Comparison of ENCODE assay signal across 8 cellular contexts in genomic region chr9:137156567-137157375, GRCh38. TPM values are rescaled to one million over a fixed set of nuclear protein-coding genes. Genes with fewer than 3 reads are reported as not detected.
DNase-seq lines count a peak whose midpoint lies in the region; ATAC-seq, FAIRE-seq and TF ChIP-seq lines count a peak whose summit lies in the region.

No MANE protein-coding gene starts in this region.

- H4K20me1 ChIP-seq in K562 (replicated peaks; ENCODE audit: control insufficient read depth, insufficient read depth, low read length): 0 out of 2 replicates have a peak, but pooled peaks cover 8% of the 10 kb centered on the region

- H2AK5ac ChIP-seq in mesenchymal stem cell (ENCODE audit: low read length, severe bottlenecking): no peak overlapping the region

- H2BK15ac ChIP-seq in mesenchymal stem cell (ENCODE audit: low read depth, poor library complexity, severe bottlenecking): no peak overlapping the region

- H3K4me2 ChIP-seq in K562 (ENCODE audit: insufficient read depth, low read length) (peak overlapping the region; percentile 79), mesenchymal stem cell (ENCODE audit: low read length, poor library complexity, severe bottlenecking) (peak overlapping the region; percentile 50)

- no TSS peak for BruUV-seq in K562 (replicated peaks; lab: Mats Ljungman, UMichigan)

- H3K79me1 ChIP-seq in mesenchymal stem cell (replicated peaks; ENCODE audit: low read length, poor library complexity, severe bottlenecking): no peaks in the 10 kb centered on the region

- H3K27me3 ChIP-seq in K562 (ENCODE audit: control insufficient read depth in 2 of 2, insufficient read depth in 2 of 2, low read length in 2 of 2) (no peaks in the 10 kb centered on the region; a peak in 1 of 5 replicates), mesenchymal stem cell (ENCODE audit: control insufficient read depth in 1 of 2, insufficient read depth in 1 of 2, low read length in 2 of 2) (peaks cover 61 to 66% of the 10 kb centered on the region in 2 experiments), suprapubic skin (peaks cover 64% of the 10 kb centered on the region)

- H2BK120ac ChIP-seq in mesenchymal stem cell (ENCODE audit: low read depth, low read length): no peak overlapping the region

- peak; percentile 66 for FAIRE-seq in K562 (lab: Jason Lieb, UNC)

- H2BK12ac ChIP-seq in mesenchymal stem cell (ENCODE audit: low read length in 2 of 2): no peak overlapping the region

- H3K79me2 ChIP-seq in K562 (ENCODE audit: control insufficient read depth, insufficient read depth, low read length): no peaks in the 10 kb centered on the region

- CTCF ChIA-PET in K562 (lab: Yijun Ruan, JAX; ENCODE audit: low intra/inter-chr PET ratio): no interaction called here

- H3K9me1 ChIP-seq in K562 (ENCODE audit: control insufficient read depth, insufficient read depth, low read length): no peaks in the 10 kb centered on the region

- no peak for TF ChIP-seq POLR2A in K562 (conservative IDR thresholded peaks at IDR 0.05)
- TF ChIP-seq POLR2A in suprapubic skin (IDR thresholded peaks at IDR 0.05): no peak

- 4% methylated on average over 32 of the region's 65 CpGs for WGBS in K562 (ENCODE audit: insufficient coverage, low coverage, missing lambda C conversion rate)
- WGBS in mesenchymal stem cell: 12% methylated on average over 61 of the region's 65 CpGs
- WGBS in suprapubic skin: 0% methylated on average over 2 of the region's 65 CpGs

- H4K91ac ChIP-seq in mesenchymal stem cell (ENCODE audit: low read length): no peak overlapping the region

- no peak overlapping the region for H3K18ac ChIP-seq in mesenchymal stem cell (ENCODE audit: low read depth in 1 of 2, low read length in 2 of 2)

- H3K27ac ChIP-seq in K562 (ENCODE audit: extremely low read depth, low read depth, low read length): no peak overlapping the region
- no peak overlapping the region for H3K27ac ChIP-seq in mesenchymal stem cell (ENCODE audit: low read length, poor library complexity, severe bottlenecking)
- no peak overlapping the region for H3K27ac ChIP-seq in suprapubic skin

- intact Hi-C loops in K562 (cut with micrococcal nuclease): no loop called here

- H2BK5ac ChIP-seq in mesenchymal stem cell (ENCODE audit: low read depth, low read length, poor library complexity, severe bottlenecking): no peak overlapping the region

- H3K4me3 ChIP-seq in GM12875 (ENCODE audit: low read depth, low read length) (peak overlapping the region; percentile 11), K562 (0 out of 2 replicates have a peak overlapping the region, but pooled peaks have one; percentile 2), mesenchymal stem cell (ENCODE audit: insufficient read depth in 1 of 2, low read depth in 1 of 2, low read length in 2 of 2) (peak overlapping the region in 1 of 2 experiments; percentile 68), suprapubic skin (peak overlapping the region; percentile 15)

- peak overlapping the region in 1 of 2 experiments; percentile 74; a peak in 2 of 4 replicates for H3K9ac ChIP-seq in K562 (ENCODE audit: insufficient read depth in 1 of 2, low read depth in 2 of 2, low read length in 2 of 2)
- peak overlapping the region; percentile 15 for H3K9ac ChIP-seq in mesenchymal stem cell (ENCODE audit: low read length)

- POLR2A ChIA-PET in K562 (lab: Yijun Ruan, JAX): interaction anchor here (0.7 to 1.4 kb wide), 5 partner anchors 14 to 84 kb away, joined by 3 to 5 read pairs (median 3); partner anchors contain the start of gene TUBB4B

- H3K23ac ChIP-seq in mesenchymal stem cell (ENCODE audit: low read length in 2 of 2): no peak overlapping the region

- peak in 4 of 5 donors; percentile 42 to 51 (median 48) for DNase-seq in T-helper 1 cell
- peak; percentile 86 to 95 (median 92) for DNase-seq in K562 (ENCODE audit: extremely low read depth in 1 of 4, low spot score in 3 of 4)
- DNase-seq in mesenchymal stem cell: peak; percentile 33
- no peak for DNase-seq in suprapubic skin (ENCODE audit: low spot score in 2 of 2)
- DNase-seq in HCEC 1CT: no peak

- no peak overlapping the region for H4K8ac ChIP-seq in mesenchymal stem cell (ENCODE audit: low read length)

- ATAC-seq in K562: peak; percentile 94
- no peak for ATAC-seq in GM18498 (IDR thresholded peaks at IDR 0.05; ENCODE audit: unreplicated experiment)
- ATAC-seq in GM19023 (IDR thresholded peaks at IDR 0.05; ENCODE audit: unreplicated experiment): no peak

- H2AFZ ChIP-seq in K562 (ENCODE audit: low read depth, low read length) (peak overlapping the region; percentile 78), mesenchymal stem cell (ENCODE audit: low read depth, low read length) (no peak overlapping the region)

- in situ Hi-C loops in K562 (cut with MboI): no loop called here

- H3K14ac ChIP-seq in mesenchymal stem cell (ENCODE audit: low read length in 2 of 2): no peak overlapping the region

- TF ChIP-seq RAD21 in K562 (CRISPR knock-in tag; conservative IDR thresholded peaks at IDR 0.05 in 1 of 2, IDR thresholded peaks at IDR 0.05 in 1 of 2): no peak

- H3K36me3 ChIP-seq in K562 (ENCODE audit: control insufficient read depth, insufficient read depth, low read length) (no peaks in the 10 kb centered on the region), mesenchymal stem cell (ENCODE audit: control insufficient read depth in 1 of 2, insufficient read depth in 2 of 2, low read depth in 1 of 2, low read length in 2 of 2) (peaks cover 0 to 4% of the 10 kb centered on the region in 2 experiments), suprapubic skin (no peaks in the 10 kb centered on the region)

- TF ChIP-seq EP300 in K562 (IDR thresholded peaks at IDR 0.05; ENCODE audit: low read length) (no peak), suprapubic skin (IDR thresholded peaks at IDR 0.05) (no peak)

- H3K4ac ChIP-seq in mesenchymal stem cell (ENCODE audit: low read depth in 1 of 2, low read length in 2 of 2): no peak overlapping the region

- peaks cover 18 to 60% of the 10 kb centered on the region in 2 experiments; a peak in 4 of 5 replicates for H3K4me1 ChIP-seq in K562 (replicated peaks in 1 of 2; ENCODE audit: control insufficient read depth in 2 of 2, insufficient read depth in 2 of 2, low read length in 2 of 2)
- H3K4me1 ChIP-seq in mesenchymal stem cell (ENCODE audit: control insufficient read depth, insufficient read depth, low read depth, low read length): peaks cover 10% of the 10 kb centered on the region
- peaks cover 22% of the 10 kb centered on the region for H3K4me1 ChIP-seq in suprapubic skin

- H3K9me3 ChIP-seq in K562 (replicated peaks; ENCODE audit: control insufficient read depth, insufficient read depth, low read depth, low read length): no peaks in the 10 kb centered on the region; the same call in 1 of the 2 replicates
- H3K9me3 ChIP-seq in mesenchymal stem cell (ENCODE audit: control insufficient read depth, low read length): no peaks in the 10 kb centered on the region
- H3K9me3 ChIP-seq in suprapubic skin: no peaks in the 10 kb centered on the region

- TF ChIP-seq CTCF in GM12875 (IDR thresholded peaks at IDR 0.05; ENCODE audit: borderline replicate concordance, insufficient read depth, low read depth, low read length) (no peak), K562 (IDR thresholded peaks at IDR 0.05 in 2 of 3, conservative IDR thresholded peaks at IDR 0.05 in 1 of 3; ENCODE audit: insufficient read depth in 2 of 3, low read depth in 1 of 3, low read length in 3 of 3) (no peak), suprapubic skin (IDR thresholded peaks at IDR 0.05) (no peak)

RNA-seq across cellular contexts. Expression of gene LRRC26, which starts 13.1 kb away (rescaled TPM):
- total RNA-seq in K562 (2011; cell fraction: chromatin; rRNA removed; ENCODE audit: low replicate concordance): not detected in 2 replicates
- total RNA-seq in K562 (2011; cell fraction: nucleolus; rRNA removed): not detected in 2 replicates
- not detected in 2 replicates for total RNA-seq in K562 (2011; cell fraction: nucleoplasm; rRNA removed)
- total RNA-seq in K562 (2014; rRNA removed) (not detected in 2 replicates), K562 (2014; rRNA removed; fragmentation: Illumina TruSeq; extraction: Trizol) (not detected in 2 replicates), K562 (2015; rRNA removed; fragmentation: Illumina TruSeq; extraction: Trizol) (not detected in 2 replicates), K562 (2021) (not detected in 2 replicates), suprapubic skin (10 to 100 TPM in 1 of 4 donors, 1 to 10 TPM in 3; 5.4 to 37.2 (median 7.9) TPM)
- polyA plus RNA-seq in K562 (2011; rRNA removed) (not detected in 2 replicates), K562 (2014; fragmentation: Illumina TruSeq; extraction: Trizol) (not detected in 2 replicates), K562 (2014; fragmentation: Nextera tagmentation; extraction: Ambion mirVana) (not detected), K562 (2014; rRNA removed) (not detected in 2 replicates)
- polyA plus RNA-seq in K562 (2011; cell fraction: cytosol; rRNA removed): 0.06 TPM in 1 of 2 replicates, not detected in the other
- not detected in 2 replicates for polyA plus RNA-seq in K562 (2011; cell fraction: nucleus; rRNA removed)
- not detected in 2 replicates for polyA plus RNA-seq in K562 (2012)
- not detected in 2 replicates for polyA minus RNA-seq in K562 (2011; rRNA and poly(A)+ RNA removed)
- polyA minus RNA-seq in K562 (2011; cell fraction: cytosol; rRNA and poly(A)+ RNA removed): not detected in 2 replicates
- polyA minus RNA-seq in K562 (2011; cell fraction: nucleus; rRNA and poly(A)+ RNA removed): not detected in 2 replicates
- polyA plus RNA-seq in mesenchymal stem cell (2013, experiment 1 of 2): not detected
- polyA plus RNA-seq in mesenchymal stem cell (2013, experiment 2 of 2): not detected

RNA-seq across cellular contexts. Expression of gene TMEM210, which starts 15.1 kb away (rescaled TPM):
- total RNA-seq in K562 (2011; cell fraction: chromatin; rRNA removed; ENCODE audit: low replicate concordance): not detected in 2 replicates
- not detected in 2 replicates for total RNA-seq in K562 (2011; cell fraction: nucleolus; rRNA removed)
- not detected in 2 replicates for total RNA-seq in K562 (2011; cell fraction: nucleoplasm; rRNA removed)
- total RNA-seq in K562 (2014; rRNA removed) (not detected in 2 replicates), K562 (2014; rRNA removed; fragmentation: Illumina TruSeq; extraction: Trizol) (not detected in 2 replicates), K562 (2015; rRNA removed; fragmentation: Illumina TruSeq; extraction: Trizol) (not detected in 2 replicates), K562 (2021) (not detected in 2 replicates), suprapubic skin (not detected)
- polyA plus RNA-seq in K562 (2011; rRNA removed) (not detected in 2 replicates), K562 (2014; fragmentation: Illumina TruSeq; extraction: Trizol) (not detected in 2 replicates), K562 (2014; fragmentation: Nextera tagmentation; extraction: Ambion mirVana) (not detected), K562 (2014; rRNA removed) (not detected in 2 replicates)
- not detected in 2 replicates for polyA plus RNA-seq in K562 (2011; cell fraction: cytosol; rRNA removed)
- not detected in 2 replicates for polyA plus RNA-seq in K562 (2011; cell fraction: nucleus; rRNA removed)
- polyA plus RNA-seq in K562 (2012): not detected in 2 replicates
- polyA minus RNA-seq in K562 (2011; rRNA and poly(A)+ RNA removed): not detected in 2 replicates
- not detected in 2 replicates for polyA minus RNA-seq in K562 (2011; cell fraction: cytosol; rRNA and poly(A)+ RNA removed)
- polyA minus RNA-seq in K562 (2011; cell fraction: nucleus; rRNA and poly(A)+ RNA removed): not detected in 2 replicates
- polyA plus RNA-seq in mesenchymal stem cell (2013, experiment 1 of 2): not detected
- polyA plus RNA-seq in mesenchymal stem cell (2013, experiment 2 of 2): not detected

RNA-seq across cellular contexts. Expression of gene GRIN1, which starts 17.8 kb away (rescaled TPM):
- 0.25 and 3.0 TPM in 2 replicates for total RNA-seq in K562 (2011; cell fraction: chromatin; rRNA removed; ENCODE audit: low replicate concordance)
- 0.67 and 3.3 TPM in 2 replicates for total RNA-seq in K562 (2011; cell fraction: nucleolus; rRNA removed)
- total RNA-seq in K562 (2011; cell fraction: nucleoplasm; rRNA removed): 0.53 and 1.2 TPM in 2 replicates
- total RNA-seq in K562 (2014; rRNA removed): not detected in 2 replicates
- total RNA-seq in K562 (2014; rRNA removed; fragmentation: Illumina TruSeq; extraction: Trizol): not detected in 2 replicates
- not detected in 2 replicates for total RNA-seq in K562 (2015; rRNA removed; fragmentation: Illumina TruSeq; extraction: Trizol)
- 0.35 and 0.36 TPM in 2 replicates for total RNA-seq in K562 (2021)
- 0.03 and 0.04 TPM in 2 replicates for polyA plus RNA-seq in K562 (2011; rRNA removed)
- polyA plus RNA-seq in K562 (2011; cell fraction: cytosol; rRNA removed): 0.04 and 0.07 TPM in 2 replicates
- 0.34 and 0.67 TPM in 2 replicates for polyA plus RNA-seq in K562 (2011; cell fraction: nucleus; rRNA removed)
- polyA plus RNA-seq in K562 (2012): 0.35 and 0.38 TPM in 2 replicates
- polyA plus RNA-seq in K562 (2014; fragmentation: Illumina TruSeq; extraction: Trizol): 0.08 TPM in 1 of 2 replicates, not detected in the other
- polyA plus RNA-seq in K562 (2014; fragmentation: Nextera tagmentation; extraction: Ambion mirVana): not detected
- polyA plus RNA-seq in K562 (2014; rRNA removed): 0.08 and 0.16 TPM in 2 replicates
- not detected in 2 replicates for polyA minus RNA-seq in K562 (2011; rRNA and poly(A)+ RNA removed)
- not detected in 2 replicates for polyA minus RNA-seq in K562 (2011; cell fraction: cytosol; rRNA and poly(A)+ RNA removed)
- polyA minus RNA-seq in K562 (2011; cell fraction: nucleus; rRNA and poly(A)+ RNA removed): 0.13 and 0.56 TPM in 2 replicates
- polyA plus RNA-seq in mesenchymal stem cell (2013, experiment 1 of 2): 0.07 TPM
- 0.01 TPM for polyA plus RNA-seq in mesenchymal stem cell (2013, experiment 2 of 2)
- total RNA-seq in suprapubic skin: under 1 TPM in 3 of 4 donors, not detected in 1; 0.16 to 0.25 (median 0.16) TPM

RNA-seq across cellular contexts. Expression of gene ANAPC2, which starts 31.6 kb away (rescaled TPM):
- 116 and 279 TPM in 2 replicates for total RNA-seq in K562 (2011; cell fraction: chromatin; rRNA removed; ENCODE audit: low replicate concordance)
- 160 and 161 TPM in 2 replicates for total RNA-seq in K562 (2011; cell fraction: nucleolus; rRNA removed)
- 110 and 125 TPM in 2 replicates for total RNA-seq in K562 (2011; cell fraction: nucleoplasm; rRNA removed)
- 19.8 and 23.4 TPM in 2 replicates for total RNA-seq in K562 (2014; rRNA removed)
- total RNA-seq in K562 (2014; rRNA removed; fragmentation: Illumina TruSeq; extraction: Trizol): 5.8 and 8.0 TPM in 2 replicates
- total RNA-seq in K562 (2015; rRNA removed; fragmentation: Illumina TruSeq; extraction: Trizol): 16.4 and 17.5 TPM in 2 replicates
- 50.7 and 56.5 TPM in 2 replicates for total RNA-seq in K562 (2021)
- polyA plus RNA-seq in K562 (2011; rRNA removed): 17.7 and 22.1 TPM in 2 replicates
- polyA plus RNA-seq in K562 (2011; cell fraction: cytosol; rRNA removed): 11.1 and 24.4 TPM in 2 replicates
- 195 and 268 TPM in 2 replicates for polyA plus RNA-seq in K562 (2011; cell fraction: nucleus; rRNA removed)
- polyA plus RNA-seq in K562 (2012): 30.8 and 42.2 TPM in 2 replicates
- polyA plus RNA-seq in K562 (2014; fragmentation: Illumina TruSeq; extraction: Trizol): 10.1 and 19.3 TPM in 2 replicates
- polyA plus RNA-seq in K562 (2014; fragmentation: Nextera tagmentation; extraction: Ambion mirVana): under 1 TPM in 1 of 2 experiments, not detected in 1; 0.11 TPM
- 41.6 and 46.1 TPM in 2 replicates for polyA plus RNA-seq in K562 (2014; rRNA removed)
- 10.4 and 13.3 TPM in 2 replicates for polyA minus RNA-seq in K562 (2011; rRNA and poly(A)+ RNA removed)
- polyA minus RNA-seq in K562 (2011; cell fraction: cytosol; rRNA and poly(A)+ RNA removed): 30.0 and 32.4 TPM in 2 replicates
- 61.7 and 67.4 TPM in 2 replicates for polyA minus RNA-seq in K562 (2011; cell fraction: nucleus; rRNA and poly(A)+ RNA removed)
- polyA plus RNA-seq in mesenchymal stem cell (2013, experiment 1 of 2): 17.0 TPM
- 16.5 TPM for polyA plus RNA-seq in mesenchymal stem cell (2013, experiment 2 of 2)
- total RNA-seq in suprapubic skin: 10 to 100 TPM; 24.8 to 99.8 (median 54.9) TPM

RNA-seq across cellular contexts. Expression of gene SSNA1, which starts 31.7 kb away (rescaled TPM):
- total RNA-seq in K562 (2011; cell fraction: chromatin; rRNA removed; ENCODE audit: low replicate concordance): 2.1 and 9.0 TPM in 2 replicates
- total RNA-seq in K562 (2011; cell fraction: nucleolus; rRNA removed): 24.7 and 27.9 TPM in 2 replicates
- total RNA-seq in K562 (2011; cell fraction: nucleoplasm; rRNA removed): 12.1 and 13.6 TPM in 2 replicates
- total RNA-seq in K562 (2014; rRNA removed) (130 and 153 TPM in 2 replicates), K562 (2014; rRNA removed; fragmentation: Illumina TruSeq; extraction: Trizol) (8.7 and 16.8 TPM in 2 replicates), K562 (2015; rRNA removed; fragmentation: Illumina TruSeq; extraction: Trizol) (74.7 and 76.7 TPM in 2 replicates), K562 (2021) (96.4 and 106 TPM in 2 replicates), suprapubic skin (10 to 100 TPM; 45.9 to 72.0 (median 71.1) TPM)
- polyA plus RNA-seq in K562 (2011; rRNA removed) (40.5 and 43.4 TPM in 2 replicates), K562 (2014; fragmentation: Illumina TruSeq; extraction: Trizol) (57.1 and 101 TPM in 2 replicates), K562 (2014; fragmentation: Nextera tagmentation; extraction: Ambion mirVana) (10 to 100 TPM in 1 of 2 experiments, 1 to 10 TPM in 1; 1.9 to 11.8 TPM), K562 (2014; rRNA removed) (114 and 137 TPM in 2 replicates)
- polyA plus RNA-seq in K562 (2011; cell fraction: cytosol; rRNA removed): 64.1 and 151 TPM in 2 replicates
- polyA plus RNA-seq in K562 (2011; cell fraction: nucleus; rRNA removed): 31.5 and 49.3 TPM in 2 replicates
- polyA plus RNA-seq in K562 (2012): 94.8 and 97.7 TPM in 2 replicates
- 5.8 and 11.0 TPM in 2 replicates for polyA minus RNA-seq in K562 (2011; rRNA and poly(A)+ RNA removed)
- 18.9 and 27.1 TPM in 2 replicates for polyA minus RNA-seq in K562 (2011; cell fraction: cytosol; rRNA and poly(A)+ RNA removed)
- 7.0 and 10.3 TPM in 2 replicates for polyA minus RNA-seq in K562 (2011; cell fraction: nucleus; rRNA and poly(A)+ RNA removed)
- 79.1 TPM for polyA plus RNA-seq in mesenchymal stem cell (2013, experiment 1 of 2)
- polyA plus RNA-seq in mesenchymal stem cell (2013, experiment 2 of 2): 79.0 TPM

Comparison
In these comparisons a context has a peak if more than half of its experiments do, and no peak if none do; other contexts are left out.
1. DNase-seq: peak in T-helper 1 cell (4 of 5), K562 (4 of 4) and mesenchymal stem cell (single experiment); none in suprapubic skin (0 of 2) and HCEC 1CT (single experiment).
2. RNA of gene LRRC26, which starts 13.1 kb away (total RNA-seq): 5.4 to 37.2 TPM in suprapubic skin; not detected in K562; every median in the first group is over 4 times any median in the second.